10 cellular contexts compared by ENCODE assay signal in the genomic region with DNA sequence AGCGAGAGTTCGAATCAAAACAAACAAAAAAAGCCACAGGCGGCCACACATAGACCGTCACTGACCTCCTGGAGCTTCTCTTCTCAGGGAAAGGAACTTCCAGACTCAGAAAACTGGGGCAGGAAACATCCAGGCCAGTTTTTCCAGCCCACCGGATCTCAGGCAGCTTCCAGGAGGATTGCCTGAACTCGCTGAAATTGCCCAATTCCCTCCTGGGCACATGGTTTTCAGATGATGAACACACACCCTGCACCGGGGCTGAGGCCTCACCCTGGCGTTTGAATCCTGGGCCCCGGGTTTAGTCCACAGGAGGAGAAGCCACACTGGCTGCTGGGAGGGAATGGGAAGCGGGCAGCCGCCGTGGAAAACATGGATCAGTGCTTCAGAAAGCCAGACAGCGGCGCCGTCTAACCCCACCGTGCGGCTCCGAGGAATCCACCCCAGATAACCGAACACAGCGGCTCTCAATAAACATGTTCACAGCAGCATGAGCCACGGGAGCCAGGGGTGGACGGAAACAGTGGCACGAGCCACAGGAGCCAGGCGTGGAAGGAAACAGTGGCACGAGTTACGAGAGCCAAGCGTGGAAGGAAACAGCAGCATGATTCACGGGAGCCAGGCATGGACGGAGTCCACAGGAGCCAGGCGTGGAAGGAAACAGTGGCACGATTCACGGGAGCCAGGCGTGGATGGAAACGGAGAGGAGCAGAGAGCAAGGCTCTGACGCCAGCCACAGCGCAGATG. TPM values are rescaled to one million over a fixed set of nuclear protein-coding genes. Genes with fewer than 3 reads are reported as not detected.
DNase-seq lines count a peak whose midpoint lies in the region; TF ChIP-seq lines count a peak whose summit lies in the region.
"Had no signal": no experiment of that assay in that cellular context is flagged by ENCODE, and none has a peak within 500 bp of the region (broad histone marks: within the 10 kb centered on the region; RNA-seq: fewer than 3 reads in every experiment).

No MANE protein-coding gene starts in this region.

- H3K36me3 ChIP-seq in OCI-LY7 (ENCODE audit: insufficient read depth, low read length): no peaks in the 10 kb centered on the region

- no peaks in the 10 kb centered on the region for H3K9me3 ChIP-seq in OCI-LY7 (ENCODE audit: low read length)

- POLR2A ChIA-PET in OCI-LY7 (lab: Charles Lee): no interaction called here

- no peak overlapping the region for H3K4me2 ChIP-seq in OCI-LY7 (ENCODE audit: low read length)

- no peaks in the 10 kb centered on the region for H3K4me1 ChIP-seq in OCI-LY7 (ENCODE audit: insufficient read depth, low read length, poor library complexity, severe bottlenecking)

- H4K20me1 ChIP-seq in OCI-LY7 (ENCODE audit: insufficient read depth, low read length): no peaks in the 10 kb centered on the region

- intact Hi-C loops in OCI-LY7 (cut with micrococcal nuclease; ENCODE audit: unreplicated experiment): no loop called here

- in situ Hi-C loops in astrocyte of the cerebellum (cut with HindIII; ENCODE audit: low sequenced_read_pairs): no loop called here

- BruUV-seq in OCI-LY7 (replicated peaks; lab: Mats Ljungman, UMichigan): no TSS peak

- H3K27ac ChIP-seq in OCI-LY7 (ENCODE audit: low read depth, low read length, poor library complexity, severe bottlenecking): no peak overlapping the region

- CTCF ChIA-PET in OCI-LY7 (lab: Charles Lee; ENCODE audit: unreplicated experiment): no interaction called here

- DNase-seq in HFF-Myc (ENCODE audit: extremely low read depth, low read depth) (peak; percentile 91), astrocyte of the cerebellum (ENCODE audit: low read depth) (peak; percentile 76), hepatic stellate cell (ENCODE audit: low spot score) (peak; percentile 91), smooth muscle cell of the brain vasculature (ENCODE audit: low read depth, low spot score) (peak; percentile 92), NAMALWA (ENCODE audit: low spot score) (no peak), OCI-LY7 (ENCODE audit: low spot score) (no peak), GM19238 (ENCODE audit: insufficient read length, low spot score) (no peak)
- DNase-seq in activated CD4-positive, CD25-positive, alpha-beta regulatory T cell treated with anti-CD3 and anti-CD28 coated beads, Interleukin-2, amount 50 U/mL, for 72 hours: no peak
- DNase-seq: KBM-7 had no signal

- TF ChIP-seq CTCF in HFF-Myc (IDR thresholded peaks at IDR 0.05; ENCODE audit: low read depth, low read length, missing control alignments) (no peak), astrocyte of the cerebellum (IDR thresholded peaks at IDR 0.05; ENCODE audit: low read depth, low read length, missing control alignments) (no peak), OCI-LY7 (conservative IDR thresholded peaks at IDR 0.05; ENCODE audit: low read length) (no peak)

- no peaks in the 10 kb centered on the region for H3K79me2 ChIP-seq in OCI-LY7 (ENCODE audit: insufficient read depth, low read depth, low read length)

- H3K4me3 ChIP-seq in HFF-Myc (replicated peaks; ENCODE audit: low read depth, low read length) (0 out of 2 replicates have a peak overlapping the region, but pooled peaks have one; percentile 11), astrocyte of the cerebellum (ENCODE audit: low read depth, low read length) (no peak overlapping the region), OCI-LY7 (ENCODE audit: low read depth, low read length, poor library complexity, severe bottlenecking) (no peak overlapping the region)

- H2AFZ ChIP-seq in OCI-LY7 (ENCODE audit: low read length): no peak overlapping the region

- H3K9me2 ChIP-seq in OCI-LY7 (ENCODE audit: insufficient read depth, low read length): no peaks in the 10 kb centered on the region

RNA-seq across cellular contexts. Expression of a gene that starts 18.2 kb away (rescaled TPM):
- 284 and 315 TPM in 2 replicates for total RNA-seq in OCI-LY7 (2014; rRNA removed; shearing (Covaris generic))
- 468 and 479 TPM in 2 replicates for total RNA-seq in OCI-LY7 (2022)

RNA-seq across cellular contexts. Expression of a gene that starts 28.2 kb away (rescaled TPM):
- not detected in 2 replicates for total RNA-seq in OCI-LY7 (2014; rRNA removed; shearing (Covaris generic))
- total RNA-seq in OCI-LY7 (2022): 0.23 TPM in 1 of 2 replicates, not detected in the other
- total RNA-seq: mononuclear cell had no signal

RNA-seq across cellular contexts. Expression of a gene that starts 42.7 kb away (rescaled TPM):
- total RNA-seq in OCI-LY7 (2014; rRNA removed; shearing (Covaris generic)): not detected in 2 replicates
- total RNA-seq in OCI-LY7 (2022): not detected in 2 replicates
- total RNA-seq: mononuclear cell had no signal

RNA-seq across cellular contexts. Expression of a gene that starts 48.6 kb away (rescaled TPM):
- not detected in 2 replicates for total RNA-seq in OCI-LY7 (2014; rRNA removed; shearing (Covaris generic))
- not detected in 2 replicates for total RNA-seq in OCI-LY7 (2022)

Comparison
In these comparisons a context has a peak if more than half of its experiments do, and no peak if none do; other contexts are left out.
1. DNase-seq: peak in HFF-Myc (single experiment), astrocyte of the cerebellum (single experiment), hepatic stellate cell (single experiment) and smooth muscle cell of the brain vasculature (single experiment); none in NAMALWA (single experiment), activated CD4-positive, CD25-positive, alpha-beta regulatory T cell treated with anti-CD3 and anti-CD28 coated beads, Interleukin-2, amount 50 U/mL, for 72 hours (single experiment), OCI-LY7 (single experiment) and GM19238 (single experiment).